ENCODE assay signal across 10 cellular contexts in genomic region chr3:192409203-192409837, GRCh38.
A peak's percentile ranks its signal among the peaks of the same experiment; 100 is the strongest.
DNase-seq lines count a peak whose midpoint lies in the region; ATAC-seq lines count a peak whose summit lies in the region.
"Had no signal": no experiment of that assay in that cellular context is flagged by ENCODE, and none has a peak within 500 bp of the region (broad histone marks: within the 10 kb centered on the region; RNA-seq: fewer than 3 reads in every experiment).

No MANE protein-coding gene starts in this region.

- peak overlapping the region; percentile 83 for H3K4ac ChIP-seq in mesendoderm (ENCODE audit: low read depth, low read length)

- no peak for DNase-seq in activated CD8-positive, alpha-beta memory T cell treated with anti-CD3 and anti-CD28 coated beads, Interleukin-2, amount 10 ng/mL, durations not matched to agents 7 days and 5 days
- DNase-seq in activated CD8-positive, alpha-beta memory T cell treated with anti-CD3 and anti-CD28 coated beads, Interleukin-2, amount 50 U/mL, for 48 hours: no peak
- DNase-seq in M059J (ENCODE audit: low read depth) (peak; percentile 49), mesendoderm (peak; percentile 75), NCI-H1105 (lab: John Stamatoyannopoulos, UW) (no peak)
- no peak for DNase-seq in stimulated activated naive CD4-positive, alpha-beta T cell (lab: John Stamatoyannopoulos, UW)
- DNase-seq in NK-92 treated with Interleukin-12 subunit alpha and Interleukin-12 subunit beta, amount 100 ng/mL, for 24 hours (lab: John Stamatoyannopoulos, UW): no peak
- DNase-seq: CD4-positive, CD25-positive, alpha-beta regulatory T cell had no signal

- H3K27ac ChIP-seq in duodenal mucosa (ENCODE audit: low read depth, low read length) (no peak overlapping the region), mesendoderm (ENCODE audit: low read depth, low read length) (peak overlapping the region; percentile 68)
- H3K27ac ChIP-seq: VCaP had no signal

- H4K5ac ChIP-seq in mesendoderm (ENCODE audit: low read length): no peak overlapping the region

- peak overlapping the region; percentile 72 for H3K4me2 ChIP-seq in mesendoderm (ENCODE audit: low read length)

- H3K27me3 ChIP-seq in duodenal mucosa (ENCODE audit: control insufficient read depth in 1 of 2, insufficient read depth in 2 of 2, low read length in 2 of 2): peaks cover 8 to 39% of the 10 kb centered on the region in 2 donors
- H3K27me3 ChIP-seq in mesendoderm (ENCODE audit: insufficient read depth, low read length, poor library complexity): no peaks in the 10 kb centered on the region

- H4K8ac ChIP-seq in mesendoderm (ENCODE audit: low read depth, low read length): peak overlapping the region; percentile 87

- H3K36me3 Mint-ChIP-seq in activated CD8-positive, alpha-beta memory T cell treated with anti-CD3 and anti-CD28 coated beads, Interleukin-2, amount 10 ng/mL, durations not matched to agents 7 days and 5 days: peaks cover 4% of the 10 kb centered on the region
- H3K36me3 Mint-ChIP-seq: CD4-positive, CD25-positive, alpha-beta regulatory T cell had no signal

- H3K4me1 ChIP-seq in duodenal mucosa (ENCODE audit: control insufficient read depth in 1 of 2, insufficient read depth in 2 of 2, low read length in 2 of 2) (no peaks in the 10 kb centered on the region), mesendoderm (ENCODE audit: control insufficient read depth, low read depth, low read length) (no peaks in the 10 kb centered on the region)

- H3K18ac ChIP-seq in mesendoderm (ENCODE audit: low read length): peak overlapping the region; percentile 97

- peak overlapping the region; percentile 20 for H2BK15ac ChIP-seq in mesendoderm (replicated peaks; ENCODE audit: low read depth)

- H3K56ac ChIP-seq in mesendoderm (ENCODE audit: low read length): peak overlapping the region; percentile 95

- H3K4me1 Mint-ChIP-seq in activated CD8-positive, alpha-beta memory T cell treated with anti-CD3 and anti-CD28 coated beads, Interleukin-2, amount 10 ng/mL, durations not matched to agents 7 days and 5 days: peaks cover 4% of the 10 kb centered on the region

- H3K9ac ChIP-seq in duodenal mucosa (ENCODE audit: low read depth in 1 of 2, low read length in 2 of 2) (no peak overlapping the region), mesendoderm (ENCODE audit: low read length) (peak overlapping the region; percentile 88)

- peak overlapping the region; percentile 14 to 44 for H3K4me3 ChIP-seq in duodenal mucosa (ENCODE audit: low read depth in 1 of 2, low read length in 2 of 2)
- peak overlapping the region; percentile 51 for H3K4me3 ChIP-seq in mesendoderm (ENCODE audit: low read length)

- peak; percentile 16 for ATAC-seq in activated CD8-positive, alpha-beta memory T cell treated with anti-CD3 and anti-CD28 coated beads, Interleukin-2, amount 10 ng/mL, durations not matched to agents 7 days and 5 days

- H3K4me3 Mint-ChIP-seq in activated CD8-positive, alpha-beta memory T cell treated with anti-CD3 and anti-CD28 coated beads, Interleukin-2, amount 10 ng/mL, durations not matched to agents 7 days and 5 days: no peak overlapping the region
- H3K4me3 Mint-ChIP-seq: CD4-positive, CD25-positive, alpha-beta regulatory T cell had no signal

- H3K27ac Mint-ChIP-seq in activated CD8-positive, alpha-beta memory T cell treated with anti-CD3 and anti-CD28 coated beads, Interleukin-2, amount 10 ng/mL, durations not matched to agents 7 days and 5 days: no peak overlapping the region
- H3K27ac Mint-ChIP-seq: CD4-positive, CD25-positive, alpha-beta regulatory T cell had no signal

- peak overlapping the region; percentile 74 for H3K23ac ChIP-seq in mesendoderm (ENCODE audit: low read length)

- no peaks in the 10 kb centered on the region for H3K9me3 ChIP-seq in duodenal mucosa (ENCODE audit: control insufficient read depth in 1 of 2, low read length in 2 of 2)

- H3K79me1 ChIP-seq in mesendoderm (ENCODE audit: low read length): no peaks in the 10 kb centered on the region

- H3K27me3 Mint-ChIP-seq in activated CD8-positive, alpha-beta memory T cell treated with anti-CD3 and anti-CD28 coated beads, Interleukin-2, amount 10 ng/mL, durations not matched to agents 7 days and 5 days: peaks cover 56% of the 10 kb centered on the region

- no CpG with 5 or more reads among the region's 60 CpGs for WGBS in mesendoderm (ENCODE audit: extremely low coverage, insufficient coverage, low lambda C conversion rate)

- H2BK120ac ChIP-seq in mesendoderm (ENCODE audit: low read depth, low read length): peak overlapping the region; percentile 61

- H3K79me2 ChIP-seq in mesendoderm (ENCODE audit: control insufficient read depth, insufficient read depth, low read length): no peaks in the 10 kb centered on the region

- CTCF ChIA-PET in activated CD8-positive, alpha-beta memory T cell treated with anti-CD3 and anti-CD28 coated beads, Interleukin-2, amount 10 ng/mL, durations not matched to agents 7 days and 5 days (lab: Charles Lee): no interaction called here

- peak overlapping the region; percentile 61 for H2BK5ac ChIP-seq in mesendoderm (ENCODE audit: low read length)

- H3K36me3 ChIP-seq in duodenal mucosa (ENCODE audit: control insufficient read depth in 1 of 2, insufficient read depth in 2 of 2, low read length in 2 of 2) (no peaks in the 10 kb centered on the region), mesendoderm (ENCODE audit: control insufficient read depth, insufficient read depth, low read length) (no peaks in the 10 kb centered on the region)

- no peaks in the 10 kb centered on the region for H3K9me3 Mint-ChIP-seq in activated CD8-positive, alpha-beta memory T cell treated with anti-CD3 and anti-CD28 coated beads, Interleukin-2, amount 10 ng/mL, durations not matched to agents 7 days and 5 days (ENCODE audit: low read depth)

- H2AK5ac ChIP-seq in mesendoderm (ENCODE audit: low read length): no peak overlapping the region

Comparison
In these comparisons a context has a peak if more than half of its experiments do, and no peak if none do; other contexts are left out.
1. DNase-seq: peak in M059J (single experiment) and mesendoderm (single experiment); none in activated CD8-positive, alpha-beta memory T cell treated with anti-CD3 and anti-CD28 coated beads, Interleukin-2, amount 10 ng/mL, durations not matched to agents 7 days and 5 days (single experiment), activated CD8-positive, alpha-beta memory T cell treated with anti-CD3 and anti-CD28 coated beads, Interleukin-2, amount 50 U/mL, for 48 hours (single experiment), stimulated activated naive CD4-positive, alpha-beta T cell (0 of 6), NCI-H1105 (single experiment) and NK-92 treated with Interleukin-12 subunit alpha and Interleukin-12 subunit beta, amount 100 ng/mL, for 24 hours (single experiment).